Comparison of ENCODE assay signal across 10 cellular contexts in genomic region chr14:60490270-60490669, GRCh38. TPM values are rescaled to one million over a fixed set of nuclear protein-coding genes. Genes with fewer than 3 reads are reported as not detected.
"Had no signal": no experiment of that assay in that cellular context is flagged by ENCODE, and none has a peak within 500 bp of the region (broad histone marks: within the 10 kb centered on the region; RNA-seq: fewer than 3 reads in every experiment).

No MANE protein-coding gene starts in this region.

- H3K36me3 Mint-ChIP-seq: IgD-negative memory B cell had no signal

- DNase-seq: IMR-90, KBM-7, KG1 had no signal

- H3K27ac Mint-ChIP-seq: IgD-negative memory B cell had no signal

- FAIRE-seq: HepG2, K562 had no signal

- H3K4me3 ChIP-seq: K562 had no signal

- H3K4me2 ChIP-seq: KMS-11 had no signal

- H3K4me3 Mint-ChIP-seq: IgD-negative memory B cell had no signal

- ATAC-seq: HepG2, K562 had no signal

- H3K27ac ChIP-seq: HL-60, KMS-11 had no signal

RNA-seq across cellular contexts. Expression of gene C14orf39, which starts 4.4 kb away (rescaled TPM):
- total RNA-seq: HepG2, HT-29, HT1080 had no signal
- polyA plus RNA-seq: HepG2, IgD-negative memory B cell had no signal

RNA-seq across cellular contexts. Expression of gene SIX6, which starts 18.7 kb away (rescaled TPM):
- total RNA-seq: HepG2, HT-29, HT1080, IMR-90, K562 had no signal
- polyA plus RNA-seq: HepG2, IgD-negative memory B cell, IMR-90, K562 had no signal
